ENCODE assay signal across 9 cellular contexts in the genomic region with DNA sequence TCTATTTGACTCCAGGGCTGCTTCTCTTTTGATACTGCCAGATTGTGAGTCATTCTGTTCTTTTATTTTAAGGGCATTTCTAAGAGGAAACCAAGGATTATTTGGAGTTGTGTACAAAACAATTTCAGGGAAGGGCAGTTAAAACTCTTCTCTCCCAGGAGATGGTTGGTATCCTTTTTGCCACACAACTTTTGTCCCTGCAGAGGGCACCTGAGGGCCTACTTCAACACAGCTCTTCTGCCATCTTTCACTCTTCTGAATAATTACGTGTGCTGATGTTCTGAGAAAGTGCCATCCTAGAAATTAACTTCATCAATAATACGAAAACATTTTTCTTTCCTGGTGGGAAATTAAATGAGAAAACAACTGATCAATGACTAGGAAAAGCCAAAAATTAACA.
DNase-seq lines count a peak whose midpoint lies in the region; ATAC-seq, FAIRE-seq and TF ChIP-seq lines count a peak whose summit lies in the region.
"Had no signal": no experiment of that assay in that cellular context is flagged by ENCODE, and none has a peak within 500 bp of the region (broad histone marks: within the 10 kb centered on the region; RNA-seq: fewer than 3 reads in every experiment).

No MANE protein-coding gene starts in this region.

- no peak for ATAC-seq in HG03159 (IDR thresholded peaks at IDR 0.05; ENCODE audit: unreplicated experiment)

- no peaks in the 10 kb centered on the region for H3K36me3 Mint-ChIP-seq in astrocyte (ENCODE audit: low read depth, unreplicated experiment)

- H3K27me3 ChIP-seq in astrocyte (ENCODE audit: insufficient read depth, low read length) = no peaks in the 10 kb centered on the region
- H3K27me3 ChIP-seq in esophagus squamous epithelium = no peaks in the 10 kb centered on the region

- peak; percentile 25 for DNase-seq in D341Med (ENCODE audit: low spot score)
- DNase-seq in HPDE6-E6E7 (ENCODE audit: extremely low spot score) = peak; percentile 1
- no peak for DNase-seq in astrocyte (ENCODE audit: low read depth)
- peak; percentile 25 to 41 for DNase-seq in lung microvascular endothelial cell (ENCODE audit: low read depth in 2 of 2)
- DNase-seq in esophagus squamous epithelium (lab: John Stamatoyannopoulos, UW) = no peak
- DNase-seq in hypothalamus (lab: John Stamatoyannopoulos, UW) = no peak
- DNase-seq: activated CD4-positive, alpha-beta memory T cell treated with anti-CD3 and anti-CD28 coated beads, Interleukin-2, amount 10 ng/mL, durations not matched to agents 7 days and 5 days; occipital lobe had no signal

- H4K20me1 ChIP-seq in astrocyte (ENCODE audit: insufficient read depth, low read length) = no peaks in the 10 kb centered on the region

- H3K36me3 ChIP-seq in astrocyte (ENCODE audit: insufficient read depth, low read length) = no peaks in the 10 kb centered on the region
- H3K36me3 ChIP-seq in esophagus squamous epithelium = no peaks in the 10 kb centered on the region

- H2AFZ ChIP-seq in astrocyte (ENCODE audit: low read depth, low read length) = no peak overlapping the region

- H3K27ac ChIP-seq in astrocyte (ENCODE audit: low read depth, low read length) (no peak overlapping the region), esophagus squamous epithelium (no peak overlapping the region)

- H3K9me3 ChIP-seq in astrocyte (ENCODE audit: insufficient read depth, low read depth, low read length) (no peaks in the 10 kb centered on the region), esophagus squamous epithelium (no peaks in the 10 kb centered on the region)

- no peaks in the 10 kb centered on the region for H3K4me1 ChIP-seq in astrocyte (ENCODE audit: insufficient read depth, low read length)
- no peaks in the 10 kb centered on the region for H3K4me1 ChIP-seq in esophagus squamous epithelium

- no peak overlapping the region for H3K4me3 Mint-ChIP-seq in astrocyte (ENCODE audit: unreplicated experiment)
- H3K4me3 Mint-ChIP-seq: activated CD4-positive, alpha-beta memory T cell treated with anti-CD3 and anti-CD28 coated beads, Interleukin-2, amount 10 ng/mL, durations not matched to agents 7 days and 5 days had no signal

- TF ChIP-seq CTCF in astrocyte (IDR thresholded peaks at IDR 0.05; ENCODE audit: insufficient read depth, low read depth, low read length) (peak; percentile 8), esophagus squamous epithelium (IDR thresholded peaks at IDR 0.05) (peak in 2 of 6 experiments; percentile 10 to 50)

- no peak overlapping the region for H3K4me3 ChIP-seq in astrocyte (ENCODE audit: insufficient read depth, low read depth, low read length)
- H3K4me3 ChIP-seq in esophagus squamous epithelium = no peak overlapping the region

- H3K4me2 ChIP-seq in astrocyte (ENCODE audit: low read length) = no peak overlapping the region

- TF ChIP-seq POLR2A in esophagus squamous epithelium (IDR thresholded peaks at IDR 0.05) = no peak

- H3K4me1 Mint-ChIP-seq in astrocyte (ENCODE audit: low read depth, unreplicated experiment) = no peaks in the 10 kb centered on the region

- H3K9me3 Mint-ChIP-seq in astrocyte (ENCODE audit: unreplicated experiment) = no peaks in the 10 kb centered on the region
- H3K9me3 Mint-ChIP-seq: activated CD4-positive, alpha-beta memory T cell treated with anti-CD3 and anti-CD28 coated beads, Interleukin-2, amount 10 ng/mL, durations not matched to agents 7 days and 5 days had no signal

- H3K79me2 ChIP-seq in astrocyte (ENCODE audit: insufficient read depth, low read length) = no peaks in the 10 kb centered on the region

- intact Hi-C loops in esophagus squamous epithelium (cut with DNase I) = no loop called here

- FAIRE-seq in astrocyte (lab: Jason Lieb, UNC) = no peak

- no peak overlapping the region for H3K9ac ChIP-seq in astrocyte (ENCODE audit: low read length)

- H3K27ac Mint-ChIP-seq in astrocyte (ENCODE audit: unreplicated experiment) = no peak overlapping the region
- H3K27ac Mint-ChIP-seq: activated CD4-positive, alpha-beta memory T cell treated with anti-CD3 and anti-CD28 coated beads, Interleukin-2, amount 10 ng/mL, durations not matched to agents 7 days and 5 days had no signal

- WGBS in esophagus squamous epithelium, 2 donors = 39 to 45% methylated on average over 2 of the region's 2 CpGs

- peaks cover 3% of the 10 kb centered on the region for H3K27me3 Mint-ChIP-seq in astrocyte (ENCODE audit: low read depth, unreplicated experiment)
- H3K27me3 Mint-ChIP-seq: activated CD4-positive, alpha-beta memory T cell treated with anti-CD3 and anti-CD28 coated beads, Interleukin-2, amount 10 ng/mL, durations not matched to agents 7 days and 5 days had no signal

Comparison
In these comparisons a context has a peak if more than half of its experiments do, and no peak if none do; other contexts are left out.
1. DNase-seq: peak in D341Med (single experiment), HPDE6-E6E7 (single experiment) and lung microvascular endothelial cell (2 of 2); none in astrocyte (single experiment), esophagus squamous epithelium (single experiment) and hypothalamus (0 of 51).